ENCODE assay signal across 2 cellular contexts in the genomic region with DNA sequence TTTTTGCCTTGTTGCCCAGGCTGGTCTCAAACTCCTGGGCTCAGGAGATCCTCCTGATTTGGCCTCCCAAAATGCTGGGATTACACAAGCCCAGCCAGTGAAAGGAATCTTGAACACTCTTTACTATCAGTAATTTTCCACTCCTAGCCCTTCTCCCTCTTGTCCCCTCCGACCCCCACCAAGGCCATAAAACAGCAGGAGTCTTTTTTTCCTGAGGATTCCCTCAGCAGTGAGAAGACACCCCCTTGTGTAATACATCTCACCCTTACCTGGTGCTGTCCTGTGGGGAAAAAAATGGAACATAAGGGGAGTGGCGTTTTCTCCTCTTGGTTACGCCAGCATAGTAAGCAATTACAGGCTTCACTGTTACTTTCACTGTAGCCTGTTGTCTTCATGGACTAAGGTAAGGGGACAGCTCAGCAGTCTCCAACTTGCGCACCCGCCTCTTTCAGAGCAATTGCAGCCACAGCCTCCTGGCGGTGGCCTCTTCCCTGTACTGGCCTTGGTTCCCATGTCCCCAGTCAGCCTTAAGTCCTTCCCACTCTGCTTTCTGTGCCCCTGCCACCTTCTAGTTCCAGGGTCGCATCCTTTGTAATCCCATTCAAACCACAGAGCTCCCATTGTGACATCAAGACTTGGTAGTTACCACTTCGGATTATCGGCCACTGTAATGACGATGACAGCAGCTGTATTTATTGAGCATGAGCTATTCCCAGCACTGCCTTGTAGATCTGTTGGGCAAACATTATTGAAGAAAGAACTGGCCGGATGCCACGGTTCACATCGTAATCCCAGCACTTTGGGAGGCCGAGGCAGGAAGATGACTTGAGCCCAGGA.
TF ChIP-seq lines count a peak whose summit lies in the region.

No MANE protein-coding gene starts in this region.

TF ChIP-seq in IMR-90, 13 proteins besides CTCF, POLR2A, EP300 and RAD21 (continued from another document):
- TF ChIP-seq MXI1 (IDR thresholded peaks at IDR 0.05; ENCODE audit: borderline replicate concordance, low read depth, low read length) (no peak), SMC3 (IDR thresholded peaks at IDR 0.05; ENCODE audit: low read depth, low read length) (no peak), MAZ (IDR thresholded peaks at IDR 0.05; ENCODE audit: borderline replicate concordance, low read depth, low read length) (no peak)
- TF ChIP-seq, protein P1, sequence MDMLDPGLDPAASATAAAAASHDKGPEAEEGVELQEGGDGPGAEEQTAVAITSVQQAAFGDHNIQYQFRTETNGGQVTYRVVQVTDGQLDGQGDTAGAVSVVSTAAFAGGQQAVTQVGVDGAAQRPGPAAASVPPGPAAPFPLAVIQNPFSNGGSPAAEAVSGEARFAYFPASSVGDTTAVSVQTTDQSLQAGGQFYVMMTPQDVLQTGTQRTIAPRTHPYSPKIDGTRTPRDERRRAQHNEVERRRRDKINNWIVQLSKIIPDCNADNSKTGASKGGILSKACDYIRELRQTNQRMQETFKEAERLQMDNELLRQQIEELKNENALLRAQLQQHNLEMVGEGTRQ (IDR thresholded peaks at IDR 0.05; ENCODE audit: low read depth, low read length) = no peak
- TF ChIP-seq, protein P2, sequence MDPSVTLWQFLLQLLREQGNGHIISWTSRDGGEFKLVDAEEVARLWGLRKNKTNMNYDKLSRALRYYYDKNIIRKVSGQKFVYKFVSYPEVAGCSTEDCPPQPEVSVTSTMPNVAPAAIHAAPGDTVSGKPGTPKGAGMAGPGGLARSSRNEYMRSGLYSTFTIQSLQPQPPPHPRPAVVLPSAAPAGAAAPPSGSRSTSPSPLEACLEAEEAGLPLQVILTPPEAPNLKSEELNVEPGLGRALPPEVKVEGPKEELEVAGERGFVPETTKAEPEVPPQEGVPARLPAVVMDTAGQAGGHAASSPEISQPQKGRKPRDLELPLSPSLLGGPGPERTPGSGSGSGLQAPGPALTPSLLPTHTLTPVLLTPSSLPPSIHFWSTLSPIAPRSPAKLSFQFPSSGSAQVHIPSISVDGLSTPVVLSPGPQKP (IDR thresholded peaks at IDR 0.05; ENCODE audit: borderline replicate concordance, low read depth, low read length) = no peak

TF ChIP-seq in liver, 16 proteins besides CTCF, POLR2A, EP300 and RAD21 (continued from another document):
- TF ChIP-seq, protein P3, sequence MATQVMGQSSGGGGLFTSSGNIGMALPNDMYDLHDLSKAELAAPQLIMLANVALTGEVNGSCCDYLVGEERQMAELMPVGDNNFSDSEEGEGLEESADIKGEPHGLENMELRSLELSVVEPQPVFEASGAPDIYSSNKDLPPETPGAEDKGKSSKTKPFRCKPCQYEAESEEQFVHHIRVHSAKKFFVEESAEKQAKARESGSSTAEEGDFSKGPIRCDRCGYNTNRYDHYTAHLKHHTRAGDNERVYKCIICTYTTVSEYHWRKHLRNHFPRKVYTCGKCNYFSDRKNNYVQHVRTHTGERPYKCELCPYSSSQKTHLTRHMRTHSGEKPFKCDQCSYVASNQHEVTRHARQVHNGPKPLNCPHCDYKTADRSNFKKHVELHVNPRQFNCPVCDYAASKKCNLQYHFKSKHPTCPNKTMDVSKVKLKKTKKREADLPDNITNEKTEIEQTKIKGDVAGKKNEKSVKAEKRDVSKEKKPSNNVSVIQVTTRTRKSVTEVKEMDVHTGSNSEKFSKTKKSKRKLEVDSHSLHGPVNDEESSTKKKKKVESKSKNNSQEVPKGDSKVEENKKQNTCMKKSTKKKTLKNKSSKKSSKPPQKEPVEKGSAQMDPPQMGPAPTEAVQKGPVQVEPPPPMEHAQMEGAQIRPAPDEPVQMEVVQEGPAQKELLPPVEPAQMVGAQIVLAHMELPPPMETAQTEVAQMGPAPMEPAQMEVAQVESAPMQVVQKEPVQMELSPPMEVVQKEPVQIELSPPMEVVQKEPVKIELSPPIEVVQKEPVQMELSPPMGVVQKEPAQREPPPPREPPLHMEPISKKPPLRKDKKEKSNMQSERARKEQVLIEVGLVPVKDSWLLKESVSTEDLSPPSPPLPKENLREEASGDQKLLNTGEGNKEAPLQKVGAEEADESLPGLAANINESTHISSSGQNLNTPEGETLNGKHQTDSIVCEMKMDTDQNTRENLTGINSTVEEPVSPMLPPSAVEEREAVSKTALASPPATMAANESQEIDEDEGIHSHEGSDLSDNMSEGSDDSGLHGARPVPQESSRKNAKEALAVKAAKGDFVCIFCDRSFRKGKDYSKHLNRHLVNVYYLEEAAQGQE (IDR thresholded peaks at IDR 0.05) = no peak
- TF ChIP-seq SP1 (IDR thresholded peaks at IDR 0.05) (peak; percentile 50), RXRA (IDR thresholded peaks at IDR 0.05) (peak in 1 of 2 donors; percentile 68), HNF4G (IDR thresholded peaks at IDR 0.05) (no peak), FOXA1 (IDR thresholded peaks at IDR 0.05) (no peak), EGR1 (IDR thresholded peaks at IDR 0.05; ENCODE audit: low read depth in 2 of 2) (no peak), TAF1 (conservative IDR thresholded peaks at IDR 0.05) (no peak), FOXA2 (IDR thresholded peaks at IDR 0.05) (no peak), HNF4A (conservative IDR thresholded peaks at IDR 0.05) (peak; percentile 40 to 48)
- TF ChIP-seq, protein P4, sequence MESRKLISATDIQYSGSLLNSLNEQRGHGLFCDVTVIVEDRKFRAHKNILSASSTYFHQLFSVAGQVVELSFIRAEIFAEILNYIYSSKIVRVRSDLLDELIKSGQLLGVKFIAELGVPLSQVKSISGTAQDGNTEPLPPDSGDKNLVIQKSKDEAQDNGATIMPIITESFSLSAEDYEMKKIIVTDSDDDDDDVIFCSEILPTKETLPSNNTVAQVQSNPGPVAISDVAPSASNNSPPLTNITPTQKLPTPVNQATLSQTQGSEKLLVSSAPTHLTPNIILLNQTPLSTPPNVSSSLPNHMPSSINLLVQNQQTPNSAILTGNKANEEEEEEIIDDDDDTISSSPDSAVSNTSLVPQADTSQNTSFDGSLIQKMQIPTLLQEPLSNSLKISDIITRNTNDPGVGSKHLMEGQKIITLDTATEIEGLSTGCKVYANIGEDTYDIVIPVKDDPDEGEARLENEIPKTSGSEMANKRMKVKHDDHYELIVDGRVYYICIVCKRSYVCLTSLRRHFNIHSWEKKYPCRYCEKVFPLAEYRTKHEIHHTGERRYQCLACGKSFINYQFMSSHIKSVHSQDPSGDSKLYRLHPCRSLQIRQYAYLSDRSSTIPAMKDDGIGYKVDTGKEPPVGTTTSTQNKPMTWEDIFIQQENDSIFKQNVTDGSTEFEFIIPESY (IDR thresholded peaks at IDR 0.05) = no peak
